In genomic region chr19:13165091-13165997, GRCh38 we compare ENCODE assay signal across 1 cellular context.
TF ChIP-seq lines count a peak whose summit lies in the region.

No MANE protein-coding gene starts in this region.

TF ChIP-seq in K562, 482 proteins besides CTCF, POLR2A, EP300 and RAD21:
- TF ChIP-seq ZNF644 (tag; IDR thresholded peaks at IDR 0.05; ENCODE audit: low read depth), result no peak
- no peak for TF ChIP-seq NFYB (IDR thresholded peaks at IDR 0.05; ENCODE audit: extremely low read depth, insufficient read length)
- no peak for TF ChIP-seq SREBF2 (CRISPR knock-in tag; IDR thresholded peaks at IDR 0.05)
- TF ChIP-seq ETV6 (IDR thresholded peaks at IDR 0.05; ENCODE audit: borderline replicate concordance in 1 of 2, low read depth in 2 of 2, low read length in 1 of 2), result no peak
- TF ChIP-seq ETV6 (CRISPR knock-in tag; IDR thresholded peaks at IDR 0.05; ENCODE audit: borderline replicate concordance), result no peak
- TF ChIP-seq IRF2 (CRISPR knock-in tag; IDR thresholded peaks at IDR 0.05), result no peak
- no peak for TF ChIP-seq JUNB (CRISPR knock-in tag; conservative IDR thresholded peaks at IDR 0.05)
- no peak for TF ChIP-seq MCM7 (IDR thresholded peaks at IDR 0.05)
- no peak for TF ChIP-seq SP2 (IDR thresholded peaks at IDR 0.05; ENCODE audit: extremely low read depth, low read depth, low read length, poor library complexity, severe bottlenecking)
- no peak for TF ChIP-seq MYBL2 (IDR thresholded peaks at IDR 0.05; ENCODE audit: low read depth)
- TF ChIP-seq MYBL2 (CRISPR knock-in tag; IDR thresholded peaks at IDR 0.05; ENCODE audit: borderline replicate concordance), result no peak
- no peak for TF ChIP-seq MNT (conservative IDR thresholded peaks at IDR 0.05)
- TF ChIP-seq PRPF4 (IDR thresholded peaks at IDR 0.05; ENCODE audit: insufficient read depth, low read depth, low read length, poor library complexity, severe bottlenecking), result no peak
- no peak for TF ChIP-seq DEAF1 (CRISPR knock-in tag; IDR thresholded peaks at IDR 0.05)
